ENCODE assay signal across 25 cellular contexts in genomic region chr22:42885446-42885845, GRCh38. TPM values are rescaled to one million over a fixed set of nuclear protein-coding genes. Genes with fewer than 3 reads are reported as not detected.
DNase-seq lines count a peak whose midpoint lies in the region; ATAC-seq lines count a peak whose summit lies in the region.
"Had no signal": no experiment of that assay in that cellular context is flagged by ENCODE, and none has a peak within 500 bp of the region (broad histone marks: within the 10 kb centered on the region; RNA-seq: fewer than 3 reads in every experiment).

No MANE protein-coding gene starts in this region.

- peaks cover 4% of the 10 kb centered on the region for H3K36me3 Mint-ChIP-seq in T-helper 17 cell (ENCODE audit: low read depth)
- H3K36me3 Mint-ChIP-seq in stimulated activated effector memory CD8-positive, alpha-beta T cell treated with anti-CD3 and anti-CD28 coated beads, Interleukin-12 subunit alpha, Interleukin-12 subunit beta, amount 100 ng/mL, for 72 hours, result peaks cover 40% of the 10 kb centered on the region

- H3K27ac Mint-ChIP-seq in T-helper 17 cell, result peak overlapping the region; percentile 39
- peak overlapping the region; percentile 78 for H3K27ac Mint-ChIP-seq in stimulated activated effector memory CD8-positive, alpha-beta T cell treated with anti-CD3 and anti-CD28 coated beads, Interleukin-12 subunit alpha, Interleukin-12 subunit beta, amount 100 ng/mL, for 72 hours
- H3K27ac Mint-ChIP-seq: activated CD4-positive, alpha-beta T cell treated with anti-CD3 and anti-CD28 coated beads, Interleukin-2, amount 10 ng/mL, durations not matched to agents 7 days and 5 days; activated CD8-positive, alpha-beta memory T cell treated with anti-CD3 and anti-CD28 coated beads, Interleukin-2, amount 10 ng/mL, durations not matched to agents 7 days and 5 days; activated naive CD8-positive, alpha-beta T cell treated with anti-CD3 and anti-CD28 coated beads, Interleukin-2, amount 10 ng/mL, durations not matched to agents 7 days and 5 days; activated T-helper 1 cell treated with anti-CD3 and anti-CD28 coated beads, Interleukin-12 subunit alpha, Interleukin-12 subunit beta, Interleukin-2, Interleukin-4 antibody, amounts not matched to agents 30 ng/mL and 10 ng/mL and 1 ng/mL, durations not matched to agents 14 hours and 24 hours and 36 hours; neural progenitor cell; T-helper 2 cell treated with Interferon-gamma antibody and Interleukin-4, amounts not matched to agents 5 μg/mL and 100 μg/mL, for 36 hours had no signal

- H3K27me3 Mint-ChIP-seq in T-helper 17 cell, result no peaks in the 10 kb centered on the region
- H3K27me3 Mint-ChIP-seq: activated CD4-positive, alpha-beta T cell treated with anti-CD3 and anti-CD28 coated beads, Interleukin-2, amount 10 ng/mL, durations not matched to agents 7 days and 5 days; activated CD8-positive, alpha-beta memory T cell treated with anti-CD3 and anti-CD28 coated beads, Interleukin-2, amount 10 ng/mL, durations not matched to agents 7 days and 5 days; activated naive CD8-positive, alpha-beta T cell treated with anti-CD3 and anti-CD28 coated beads, Interleukin-2, amount 10 ng/mL, durations not matched to agents 7 days and 5 days had no signal

- no peaks in the 10 kb centered on the region for H3K9me3 ChIP-seq in T-helper 17 cell (ENCODE audit: control insufficient read depth, low read length, poor library complexity, severe bottlenecking)
- H3K9me3 ChIP-seq: esophagus squamous epithelium, upper lobe of right lung had no signal

- DNase-seq in left ventricle myocardium superior, result no peak
- DNase-seq in Right ventricle myocardium inferior (ENCODE audit: missing footprints), result no peak
- no peak for DNase-seq in T-helper 17 cell
- DNase-seq in kidney tubule cell (ENCODE audit: low spot score), result peak; percentile 21
- DNase-seq in stimulated activated effector memory CD8-positive, alpha-beta T cell treated with anti-CD3 and anti-CD28 coated beads, Interleukin-12 subunit alpha, Interleukin-12 subunit beta, amount 100 ng/mL, for 72 hours (ENCODE audit: low spot score in 2 of 2), result no peak
- no peak for DNase-seq in activated naive CD4-positive, alpha-beta T cell treated with Interleukin-2 at 50 U/mL for 16 hours
- DNase-seq: activated CD4-positive, alpha-beta T cell treated with anti-CD3 and anti-CD28 coated beads, Interleukin-2, amount 10 ng/mL, durations not matched to agents 7 days and 5 days; activated CD8-positive, alpha-beta memory T cell treated with anti-CD3 and anti-CD28 coated beads, Interleukin-2, amount 10 ng/mL, durations not matched to agents 7 days and 5 days; activated naive CD8-positive, alpha-beta T cell treated with anti-CD3 and anti-CD28 coated beads, Interleukin-2, amount 10 ng/mL, durations not matched to agents 7 days and 5 days; COR-L47; effector memory CD4-positive, alpha-beta T cell; esophagus squamous epithelium; KBM-7; NCI-H146; NCI-H524 treated with DMSO at 0.1 percent for 48 hours; stimulated activated CD4-positive, alpha-beta T cell treated with anti-CD3 and anti-CD28 coated beads, Interleukin-4, amount 100 ng/mL, for 24 hours; upper lobe of right lung; WERI-Rb-1 had no signal

- peak; percentile 19 for ATAC-seq in left ventricle myocardium superior
- ATAC-seq in Right ventricle myocardium inferior, result no peak
- no peak for ATAC-seq in T-helper 17 cell
- no peak for ATAC-seq in stimulated activated effector memory CD8-positive, alpha-beta T cell treated with anti-CD3 and anti-CD28 coated beads, Interleukin-12 subunit alpha, Interleukin-12 subunit beta, amount 100 ng/mL, for 72 hours
- ATAC-seq in GM19023 (IDR thresholded peaks at IDR 0.05; ENCODE audit: unreplicated experiment), result no peak
- ATAC-seq in GM21526 (IDR thresholded peaks at IDR 0.05; ENCODE audit: low FRiP score, unreplicated experiment), result no peak
- ATAC-seq: activated CD8-positive, alpha-beta memory T cell treated with anti-CD3 and anti-CD28 coated beads, Interleukin-2, amount 10 ng/mL, durations not matched to agents 7 days and 5 days; HCT116; left lobe of liver; upper lobe of right lung had no signal

- intact Hi-C loops in left ventricle myocardium superior (cut with micrococcal nuclease) (no loop called here), Right ventricle myocardium inferior (cut with DNase I) (no loop called here)

- H3K4me1 Mint-ChIP-seq in T-helper 17 cell, result peaks cover 14% of the 10 kb centered on the region
- peaks cover 20% of the 10 kb centered on the region for H3K4me1 Mint-ChIP-seq in stimulated activated effector memory CD8-positive, alpha-beta T cell treated with anti-CD3 and anti-CD28 coated beads, Interleukin-12 subunit alpha, Interleukin-12 subunit beta, amount 100 ng/mL, for 72 hours
- H3K4me1 Mint-ChIP-seq: neural progenitor cell had no signal

- H3K9me3 Mint-ChIP-seq in stimulated activated effector memory CD8-positive, alpha-beta T cell treated with anti-CD3 and anti-CD28 coated beads, Interleukin-12 subunit alpha, Interleukin-12 subunit beta, amount 100 ng/mL, for 72 hours, result no peaks in the 10 kb centered on the region
- H3K9me3 Mint-ChIP-seq: activated CD4-positive, alpha-beta T cell treated with anti-CD3 and anti-CD28 coated beads, Interleukin-2, amount 10 ng/mL, durations not matched to agents 7 days and 5 days; activated naive CD8-positive, alpha-beta T cell treated with anti-CD3 and anti-CD28 coated beads, Interleukin-2, amount 10 ng/mL, durations not matched to agents 7 days and 5 days; activated T-helper 1 cell treated with anti-CD3 and anti-CD28 coated beads, Interleukin-12 subunit alpha, Interleukin-12 subunit beta, Interleukin-2, Interleukin-4 antibody, amounts not matched to agents 30 ng/mL and 10 ng/mL and 1 ng/mL, durations not matched to agents 14 hours and 24 hours and 36 hours; neural progenitor cell; T-helper 2 cell treated with Interferon-gamma antibody and Interleukin-4, amounts not matched to agents 5 μg/mL and 100 μg/mL, for 36 hours had no signal

- H3K4me3 Mint-ChIP-seq in T-helper 17 cell, result no peak overlapping the region
- H3K4me3 Mint-ChIP-seq in stimulated activated effector memory CD8-positive, alpha-beta T cell treated with anti-CD3 and anti-CD28 coated beads, Interleukin-12 subunit alpha, Interleukin-12 subunit beta, amount 100 ng/mL, for 72 hours, result no peak overlapping the region
- H3K4me3 Mint-ChIP-seq: activated CD4-positive, alpha-beta T cell treated with anti-CD3 and anti-CD28 coated beads, Interleukin-2, amount 10 ng/mL, durations not matched to agents 7 days and 5 days; activated CD8-positive, alpha-beta memory T cell treated with anti-CD3 and anti-CD28 coated beads, Interleukin-2, amount 10 ng/mL, durations not matched to agents 7 days and 5 days; activated naive CD8-positive, alpha-beta T cell treated with anti-CD3 and anti-CD28 coated beads, Interleukin-2, amount 10 ng/mL, durations not matched to agents 7 days and 5 days; activated T-helper 1 cell treated with anti-CD3 and anti-CD28 coated beads, Interleukin-12 subunit alpha, Interleukin-12 subunit beta, Interleukin-2, Interleukin-4 antibody, amounts not matched to agents 30 ng/mL and 10 ng/mL and 1 ng/mL, durations not matched to agents 14 hours and 24 hours and 36 hours; neural progenitor cell; T-helper 2 cell treated with Interferon-gamma antibody and Interleukin-4, amounts not matched to agents 5 μg/mL and 100 μg/mL, for 36 hours had no signal

RNA-seq across cellular contexts. Expression of gene ARFGAP3, which starts 28.4 kb away (rescaled TPM):
- total RNA-seq in left ventricle myocardium superior, result 25.8 TPM
- 22.3 TPM for total RNA-seq in Right ventricle myocardium inferior
- 10 to 100 TPM; 32.1 to 39.7 TPM for total RNA-seq in T-helper 17 cell
